In genomic region chr6:45421700-45422540, GRCh38 we compare ENCODE assay signal across 8 cellular contexts. TPM values are rescaled to one million over a fixed set of nuclear protein-coding genes. Genes with fewer than 3 reads are reported as not detected.
DNase-seq lines count a peak whose midpoint lies in the region; ATAC-seq and TF ChIP-seq lines count a peak whose summit lies in the region.

No MANE protein-coding gene starts in this region.

- TF ChIP-seq POLR2A in esophagus squamous epithelium (IDR thresholded peaks at IDR 0.05) = no peak

- peak; percentile 40 for DNase-seq in A172 (ENCODE audit: low spot score)
- peak; percentile 59 for DNase-seq in NOMO-1 treated with DMSO at 0.1 percent for 48 hours (lab: John Stamatoyannopoulos, UW; ENCODE audit: unreplicated experiment)
- peak; percentile 36 for DNase-seq in activated T-cell treated with anti-CD3 and anti-CD28 coated beads, Interleukin-2, amount 50 U/mL, for 4 hours
- DNase-seq in esophagus squamous epithelium (lab: John Stamatoyannopoulos, UW) = peak; percentile 22

- H3K9me3 Mint-ChIP-seq in activated T-cell treated with anti-CD3 and anti-CD28 coated beads, Interleukin-2, amount 50 U/mL, for 4 hours = no peaks in the 10 kb centered on the region
- no peaks in the 10 kb centered on the region for H3K9me3 Mint-ChIP-seq in stimulated activated naive CD8-positive, alpha-beta T cell treated with anti-CD3 and anti-CD28 coated beads, Interleukin-15, Interleukin-2, amounts not matched to agents 100 ng/mL and 50 ng/mL, for 24 hours

- H3K4me3 ChIP-seq in esophagus squamous epithelium (peak overlapping the region; percentile 51 to 79 (median 58)), muscle layer of colon (ENCODE audit: low read depth in 1 of 2, low read length in 2 of 2) (peak overlapping the region; percentile 73 to 80)

- ATAC-seq in GM19035 (IDR thresholded peaks at IDR 0.05; ENCODE audit: unreplicated experiment) (peak; percentile 45), HG03460 (IDR thresholded peaks at IDR 0.05; ENCODE audit: unreplicated experiment) (no peak)
- peak; percentile 23 to 26 for ATAC-seq in activated T-cell treated with anti-CD3 and anti-CD28 coated beads, Interleukin-2, amount 50 U/mL, for 4 hours

- H3K4me1 ChIP-seq in esophagus squamous epithelium (peaks cover 21 to 51% (median 35%) of the 10 kb centered on the region in 3 donors), muscle layer of colon (ENCODE audit: insufficient read depth, low read length) (peaks cover 26% of the 10 kb centered on the region)

- H3K36me3 Mint-ChIP-seq in activated T-cell treated with anti-CD3 and anti-CD28 coated beads, Interleukin-2, amount 50 U/mL, for 4 hours (ENCODE audit: insufficient read depth) = no peaks in the 10 kb centered on the region
- peaks cover 8% of the 10 kb centered on the region for H3K36me3 Mint-ChIP-seq in stimulated activated naive CD8-positive, alpha-beta T cell treated with anti-CD3 and anti-CD28 coated beads, Interleukin-15, Interleukin-2, amounts not matched to agents 100 ng/mL and 50 ng/mL, for 24 hours (ENCODE audit: low read depth)

- peaks cover 42% of the 10 kb centered on the region for H3K4me1 Mint-ChIP-seq in activated T-cell treated with anti-CD3 and anti-CD28 coated beads, Interleukin-2, amount 50 U/mL, for 4 hours (ENCODE audit: low read depth)
- peaks cover 70% of the 10 kb centered on the region for H3K4me1 Mint-ChIP-seq in stimulated activated naive CD8-positive, alpha-beta T cell treated with anti-CD3 and anti-CD28 coated beads, Interleukin-15, Interleukin-2, amounts not matched to agents 100 ng/mL and 50 ng/mL, for 24 hours (ENCODE audit: low read depth)

- TF ChIP-seq CTCF in esophagus squamous epithelium (IDR thresholded peaks at IDR 0.05) = peak in 3 of 6 experiments; percentile 17 to 29 (median 24)

- H3K27ac ChIP-seq in esophagus squamous epithelium (peak overlapping the region; percentile 71 to 84 (median 80)), muscle layer of colon (ENCODE audit: low read depth, low read length) (no peak overlapping the region)

- H3K9me3 ChIP-seq in esophagus squamous epithelium (no peaks in the 10 kb centered on the region), muscle layer of colon (ENCODE audit: low read length) (no peaks in the 10 kb centered on the region)

- intact Hi-C loops in esophagus squamous epithelium (cut with DNase I) = loop anchor here (10.0 kb wide), 1 partner anchor 293 kb away; no protein-coding TSS in a partner anchor

- H3K27ac Mint-ChIP-seq in stimulated activated naive CD8-positive, alpha-beta T cell treated with anti-CD3 and anti-CD28 coated beads, Interleukin-15, Interleukin-2, amounts not matched to agents 100 ng/mL and 50 ng/mL, for 24 hours = peak overlapping the region; percentile 96

- H3K27me3 ChIP-seq in esophagus squamous epithelium (peaks cover 0 to 83% (median 24%) of the 10 kb centered on the region in 4 donors), muscle layer of colon (ENCODE audit: control insufficient read depth in 1 of 2, insufficient read depth in 2 of 2, low read length in 2 of 2) (peaks cover 29 to 52% of the 10 kb centered on the region in 2 donors)

- 0 to 2% methylated on average over 14 to 44 of the region's 83 CpGs for WGBS in esophagus squamous epithelium, 2 donors

- peaks cover 15% of the 10 kb centered on the region for H3K27me3 Mint-ChIP-seq in activated T-cell treated with anti-CD3 and anti-CD28 coated beads, Interleukin-2, amount 50 U/mL, for 4 hours (ENCODE audit: low read depth)
- H3K27me3 Mint-ChIP-seq in stimulated activated naive CD8-positive, alpha-beta T cell treated with anti-CD3 and anti-CD28 coated beads, Interleukin-15, Interleukin-2, amounts not matched to agents 100 ng/mL and 50 ng/mL, for 24 hours = peaks cover 21% of the 10 kb centered on the region

- no peaks in the 10 kb centered on the region for H3K36me3 ChIP-seq in esophagus squamous epithelium
- no peaks in the 10 kb centered on the region for H3K36me3 ChIP-seq in muscle layer of colon (ENCODE audit: insufficient read depth, low read length)

- H3K9ac ChIP-seq in muscle layer of colon (ENCODE audit: low read length) = no peak overlapping the region

- peak overlapping the region; percentile 96 for H3K4me3 Mint-ChIP-seq in activated T-cell treated with anti-CD3 and anti-CD28 coated beads, Interleukin-2, amount 50 U/mL, for 4 hours
- H3K4me3 Mint-ChIP-seq in stimulated activated naive CD8-positive, alpha-beta T cell treated with anti-CD3 and anti-CD28 coated beads, Interleukin-15, Interleukin-2, amounts not matched to agents 100 ng/mL and 50 ng/mL, for 24 hours = peak overlapping the region; percentile 95

RNA-seq across cellular contexts. Expression of gene SUPT3H, which starts 44.2 kb away (rescaled TPM):
- 5.3 and 8.2 TPM in 2 replicates for total RNA-seq in A172 (2014; rRNA removed; shearing (Covaris generic))
- total RNA-seq in activated T-cell treated with anti-CD3 and anti-CD28 coated beads, Interleukin-2, amount 50 U/mL, for 4 hours = 10 to 100 TPM; 14.1 to 15.7 (median 15.7) TPM
- 10 to 100 TPM in 1 of 4 donors, 1 to 10 TPM in 3; 3.6 to 10.9 (median 5.3) TPM for total RNA-seq in esophagus squamous epithelium
